In genomic region chr10:106705576-106706526, GRCh38 we compare ENCODE assay signal across 8 cellular contexts.
A peak's percentile ranks its signal among the peaks of the same experiment; 100 is the strongest.
DNase-seq lines count a peak whose midpoint lies in the region; ATAC-seq and TF ChIP-seq lines count a peak whose summit lies in the region.

No MANE protein-coding gene starts in this region.

- no peaks in the 10 kb centered on the region for H3K36me3 Mint-ChIP-seq in effector memory CD8-positive, alpha-beta T cell (ENCODE audit: insufficient read depth)

- H3K9me3 Mint-ChIP-seq in effector memory CD8-positive, alpha-beta T cell: peaks cover under 1 to 2% of the 10 kb centered on the region in 2 donors

- ATAC-seq in GM18502 (IDR thresholded peaks at IDR 0.05; ENCODE audit: poor library complexity, unreplicated experiment) (peak; percentile 84), HG02970 (IDR thresholded peaks at IDR 0.05; ENCODE audit: low FRiP score, unreplicated experiment) (peak; percentile 72)
- ATAC-seq in effector memory CD8-positive, alpha-beta T cell (replicated peaks): no peak

- no peak overlapping the region for H3K4me3 Mint-ChIP-seq in effector memory CD8-positive, alpha-beta T cell

- no peaks in the 10 kb centered on the region for H3K4me1 Mint-ChIP-seq in effector memory CD8-positive, alpha-beta T cell (ENCODE audit: low read depth in 2 of 2)

- no peak overlapping the region for H3K27ac Mint-ChIP-seq in effector memory CD8-positive, alpha-beta T cell

- H3K27ac ChIP-seq in C4-2B: no peak overlapping the region

- H3K27me3 Mint-ChIP-seq in effector memory CD8-positive, alpha-beta T cell: no peaks in the 10 kb centered on the region

- DNase-seq in NCI-H345 (lab: John Stamatoyannopoulos, UW) (peak; percentile 5), astrocyte of the hippocampus (ENCODE audit: low read depth, low spot score) (peak; percentile 80), iPS DF 4.7 (ENCODE audit: extremely low read depth, low spot score) (peak; percentile 60)
- DNase-seq in stimulated activated CD4-positive, alpha-beta T cell treated with anti-CD3 and anti-CD28 coated beads, Interleukin-15, amount 100 ng/mL, for 24 hours: peak; percentile 50
- no peak for DNase-seq in effector memory CD8-positive, alpha-beta T cell

- peak; percentile 92 for TF ChIP-seq CTCF in C4-2B (conservative IDR thresholded peaks at IDR 0.05)

Comparison
In these comparisons a context has a peak if more than half of its experiments do, and no peak if none do; other contexts are left out.
1. DNase-seq: peak in NCI-H345 (single experiment), astrocyte of the hippocampus (single experiment), iPS DF 4.7 (single experiment) and stimulated activated CD4-positive, alpha-beta T cell treated with anti-CD3 and anti-CD28 coated beads, Interleukin-15, amount 100 ng/mL, for 24 hours (single experiment); none in effector memory CD8-positive, alpha-beta T cell (0 of 3).